Comparison of ENCODE assay signal across 27 cellular contexts in genomic region chr20:57260065-57260958, GRCh38. TPM values are rescaled to one million over a fixed set of nuclear protein-coding genes. Genes with fewer than 3 reads are reported as not detected.
DNase-seq lines count a peak whose midpoint lies in the region; ATAC-seq, FAIRE-seq and TF ChIP-seq lines count a peak whose summit lies in the region.
"Had no signal": no experiment of that assay in that cellular context is flagged by ENCODE, and none has a peak within 500 bp of the region (broad histone marks: within the 10 kb centered on the region; RNA-seq: fewer than 3 reads in every experiment).

No MANE protein-coding gene starts in this region.

- H3K4me3 ChIP-seq in H1 (ENCODE audit: extremely low read depth in 1 of 4, insufficient read depth in 2 of 4, low read depth in 3 of 4, low read length in 4 of 4): peak overlapping the region in 1 of 4 experiments; percentile 37; a peak in 2 of 8 replicates
- H3K4me3 ChIP-seq: adrenal gland, left lung, upper lobe of left lung had no signal

- H3K23me2 ChIP-seq in H1 (ENCODE audit: low read depth, low read length) (peaks cover 10% of the 10 kb centered on the region; the same call in 1 of the 2 replicates), H9 (ENCODE audit: insufficient read length, low read depth, low read length, poor library complexity, severe bottlenecking) (peaks cover 4% of the 10 kb centered on the region)

- H3K36me3 ChIP-seq in H1 (ENCODE audit: control insufficient read depth in 2 of 4, insufficient read depth in 4 of 4, low read length in 3 of 4): no peaks in the 10 kb centered on the region
- H3K36me3 ChIP-seq: adrenal gland, BE2C, left lung, upper lobe of left lung had no signal

- H3K79me1 ChIP-seq in H1 (ENCODE audit: low read depth, low read length) (no peaks in the 10 kb centered on the region), H9 (ENCODE audit: insufficient read depth, low read depth, low read length, poor library complexity, severe bottlenecking) (no peaks in the 10 kb centered on the region)

- no peak overlapping the region for H4K8ac ChIP-seq in H1 (ENCODE audit: extremely low read depth, insufficient read depth, low read length)
- no peak overlapping the region for H4K8ac ChIP-seq in H9 (replicated peaks; ENCODE audit: insufficient read length, low read depth, low read length)

- H2BK5ac ChIP-seq in H1 (ENCODE audit: low read depth, low read length) (no peak overlapping the region), H9 (ENCODE audit: insufficient read length, low read length) (no peak overlapping the region)

- H3K4ac ChIP-seq in H1 (replicated peaks; ENCODE audit: insufficient read length, low read depth, low read length) (peak overlapping the region; percentile 49), H9 (ENCODE audit: low read depth, low read length) (no peak overlapping the region)

- H3K4me1 Mint-ChIP-seq in progenitor cell of endocrine pancreas (ENCODE audit: low read depth): peaks cover 69% of the 10 kb centered on the region
- peaks cover 73 to 81% of the 10 kb centered on the region in 2 experiments for H3K4me1 Mint-ChIP-seq in H9

- H2BK20ac ChIP-seq in H1 (ENCODE audit: low read length): no peak overlapping the region
- H2BK20ac ChIP-seq in H9 (ENCODE audit: low read depth, low read length, poor library complexity, severe bottlenecking): no peak overlapping the region

- DNase-seq in DMS 273 (lab: John Stamatoyannopoulos, UW; ENCODE audit: unreplicated experiment) (peak; percentile 29), DMS 273 treated with DMSO at 0.1 percent for 48 hours (lab: John Stamatoyannopoulos, UW) (no peak), NCI-H748 treated with DMSO at 0.1 percent for 48 hours (lab: John Stamatoyannopoulos, UW) (peak; percentile 29), H1 (ENCODE audit: low read depth in 1 of 2, low spot score in 2 of 2) (no peak), progenitor cell of endocrine pancreas (ENCODE audit: low spot score, unreplicated experiment) (no peak), H9 (no peak), islet precursor cell (no peak)
- DNase-seq: activated gamma-delta T cell, BE2C, COR-L47, HCEC 1CT, left lung, MM.1S, NCI-H187, NCI-H226, occipital lobe, upper lobe of left lung had no signal

- H4K20me1 ChIP-seq in H1 (replicated peaks in 1 of 2; ENCODE audit: control insufficient read depth in 1 of 2, insufficient read depth in 2 of 2, low read length in 2 of 2) (peaks cover 3 to 12% of the 10 kb centered on the region in 2 experiments), H9 (ENCODE audit: control insufficient read depth, insufficient read depth, insufficient read length) (no peaks in the 10 kb centered on the region)

- no peak for TF ChIP-seq EP300 in H1 (IDR thresholded peaks at IDR 0.05; ENCODE audit: borderline replicate concordance in 1 of 2, low read depth in 2 of 2, low read length in 2 of 2)

- no peak for TF ChIP-seq POLR2A in H1 (IDR thresholded peaks at IDR 0.05; ENCODE audit: control extremely low read depth in 1 of 2, low read depth in 2 of 2, low read length in 2 of 2)

- H3K27ac Mint-ChIP-seq in progenitor cell of endocrine pancreas (peak overlapping the region; percentile 89), H9 (no peak overlapping the region; a peak in 1 of 7 replicates)
- H3K27ac Mint-ChIP-seq: stimulated activated naive CD8-positive, alpha-beta T cell treated with anti-CD3 and anti-CD28 coated beads, Interleukin-15, Interleukin-2, amounts not matched to agents 100 ng/mL and 50 ng/mL, for 24 hours; T-helper 1 cell treated with Interleukin-12 subunit alpha and Interleukin-12 subunit beta and Interleukin-4 antibody, amounts not matched to agents 30 μg/mL and 1 μg/mL, for 36 hours had no signal

- H3K36me3 Mint-ChIP-seq in progenitor cell of endocrine pancreas (ENCODE audit: insufficient read depth) (no peaks in the 10 kb centered on the region), H9 (ENCODE audit: insufficient read depth in 1 of 3, low read depth in 3 of 3) (no peaks in the 10 kb centered on the region; a peak in 1 of 7 replicates)
- H3K36me3 Mint-ChIP-seq: IgD-negative memory B cell had no signal

- H4K5ac ChIP-seq in H1 (ENCODE audit: insufficient read length, low read depth, low read length) (no peak overlapping the region), H9 (ENCODE audit: insufficient read length, low read depth, low read length) (no peak overlapping the region)

- no peak overlapping the region for H2BK15ac ChIP-seq in H1 (ENCODE audit: low read length)
- no peak overlapping the region for H2BK15ac ChIP-seq in H9 (ENCODE audit: low read depth, low read length)

- H3K27ac ChIP-seq in H1 (ENCODE audit: low read depth, low read length) (no peak overlapping the region), H9 (ENCODE audit: insufficient read length, low read depth, low read length) (no peak overlapping the region)
- H3K27ac ChIP-seq: 22Rv1, adrenal gland, epithelial cell of prostate, left lung, upper lobe of left lung had no signal

- CTCF ChIA-PET in H1 (lab: Charles Lee; ENCODE audit: partially characterized antibody): interaction anchor here (0.7 to 4.3 kb wide), 10 partner anchors 8 to 170 kb away, joined by 3 to 33 read pairs (median 4); no protein-coding TSS in a partner anchor

- H2BK120ac ChIP-seq in H1 (replicated peaks; ENCODE audit: low read depth, low read length): no peak overlapping the region
- H2BK120ac ChIP-seq in H9 (ENCODE audit: low read depth, low read length, poor library complexity, severe bottlenecking): no peak overlapping the region

- H3K9me3 Mint-ChIP-seq in progenitor cell of endocrine pancreas (ENCODE audit: low read depth) (no peaks in the 10 kb centered on the region), H9 (no peaks in the 10 kb centered on the region)
- H3K9me3 Mint-ChIP-seq: IgD-negative memory B cell; stimulated activated naive CD8-positive, alpha-beta T cell treated with anti-CD3 and anti-CD28 coated beads, Interleukin-15, Interleukin-2, amounts not matched to agents 100 ng/mL and 50 ng/mL, for 24 hours; T-helper 1 cell treated with Interleukin-12 subunit alpha and Interleukin-12 subunit beta and Interleukin-4 antibody, amounts not matched to agents 30 μg/mL and 1 μg/mL, for 36 hours had no signal

- H3K27me3 ChIP-seq in H1 (replicated peaks in 1 of 4; ENCODE audit: control insufficient read depth in 3 of 4, extremely low read depth in 1 of 4, insufficient read depth in 3 of 4, low read length in 3 of 4) (peaks cover 16 to 61% (median 59%) of the 10 kb centered on the region in 4 experiments), H9 (ENCODE audit: insufficient read depth, low read length) (peaks cover 20% of the 10 kb centered on the region; the same call in 1 of the 2 replicates)

- no peak overlapping the region for H4K91ac ChIP-seq in H1 (replicated peaks; ENCODE audit: insufficient read length, low read length)
- H4K91ac ChIP-seq in H9 (ENCODE audit: insufficient read length, low read depth, low read length): no peak overlapping the region

- no peak for TF ChIP-seq RAD21 in H1 (IDR thresholded peaks at IDR 0.05 in 1 of 2, conservative IDR thresholded peaks at IDR 0.05 in 1 of 2; ENCODE audit: low read depth in 2 of 2, low read length in 2 of 2)

- H3K9me3 ChIP-seq in H1 (ENCODE audit: insufficient read depth in 2 of 2, low read depth in 1 of 2, low read length in 1 of 2) (no peaks in the 10 kb centered on the region), H9 (ENCODE audit: control insufficient read depth, low read depth, low read length) (no peaks in the 10 kb centered on the region)
- H3K9me3 ChIP-seq: adrenal gland, BE2C, left lung, upper lobe of left lung had no signal

- peaks cover 2% of the 10 kb centered on the region for H3K27me3 Mint-ChIP-seq in progenitor cell of endocrine pancreas
- peaks cover 27% of the 10 kb centered on the region for H3K27me3 Mint-ChIP-seq in H9 (ENCODE audit: low read depth)

- H3K56ac ChIP-seq in H1 (replicated peaks; ENCODE audit: insufficient read length, low read depth, low read length) (no peak overlapping the region), H9 (ENCODE audit: insufficient read length, low read depth, low read length) (no peak overlapping the region)

- H3K18ac ChIP-seq in H1 (ENCODE audit: extremely low read depth, low read length): no peak overlapping the region
- H3K18ac ChIP-seq in H9 (ENCODE audit: insufficient read length, low read depth, low read length): no peak overlapping the region

- no peak for ATAC-seq in HG03565 (IDR thresholded peaks at IDR 0.05; ENCODE audit: unreplicated experiment)
- ATAC-seq: left lung had no signal

- POLR2A ChIA-PET in H1 (lab: Charles Lee; ENCODE audit: partially characterized antibody): interaction anchor here (0.9 to 1.8 kb wide), 3 partner anchors 10 to 34 kb away, joined by 3 to 5 read pairs (median 3); no protein-coding TSS in a partner anchor

- peak overlapping the region; percentile 55 to 71 for H3K4me2 ChIP-seq in H1 (ENCODE audit: insufficient read depth in 1 of 2, low read depth in 2 of 2, low read length in 2 of 2)
- H3K4me2 ChIP-seq in H9 (ENCODE audit: insufficient read depth, insufficient read length, low read length): no peak overlapping the region

- no peaks in the 10 kb centered on the region; a peak in 1 of 4 replicates for H3K79me2 ChIP-seq in H1 (ENCODE audit: control insufficient read depth in 1 of 2, insufficient read depth in 2 of 2, low read length in 2 of 2)
- H3K79me2 ChIP-seq in H9 (ENCODE audit: insufficient read depth, low read length): no peaks in the 10 kb centered on the region

- H3K4me1 ChIP-seq in H1 (replicated peaks in 1 of 4; ENCODE audit: control insufficient read depth in 3 of 4, insufficient read depth in 4 of 4, low read length in 3 of 4): peaks cover 31 to 54% (median 40%) of the 10 kb centered on the region in 4 experiments
- H3K4me1 ChIP-seq in H9 (ENCODE audit: insufficient read depth, low read length): peaks cover 23% of the 10 kb centered on the region
- H3K4me1 ChIP-seq: adrenal gland, BE2C had no signal

- no peak overlapping the region for H3K9ac ChIP-seq in H1 (replicated peaks in 1 of 4; ENCODE audit: extremely low read depth in 1 of 4, low read depth in 3 of 4, low read length in 3 of 4)
- no peak overlapping the region for H3K9ac ChIP-seq in H9 (ENCODE audit: extremely low read depth, insufficient read length, low read length)

- no peak for FAIRE-seq in H1 (lab: Jason Lieb, UNC)
- FAIRE-seq: frontal cortex had no signal

- TF ChIP-seq CTCF in H1 (IDR thresholded peaks at IDR 0.05; ENCODE audit: control extremely low read depth in 1 of 3, insufficient read depth in 1 of 3, low read depth in 1 of 3, low read length in 3 of 3) (no peak), progenitor cell of endocrine pancreas (IDR thresholded peaks at IDR 0.05; ENCODE audit: unreplicated experiment) (no peak), H9 (conservative IDR thresholded peaks at IDR 0.05) (no peak)

- no peak overlapping the region for H3K14ac ChIP-seq in H1 (ENCODE audit: insufficient read length)
- no peak overlapping the region for H3K14ac ChIP-seq in H9 (ENCODE audit: insufficient read depth, low read length)

- peak overlapping the region; percentile 52 for H3K4me3 Mint-ChIP-seq in progenitor cell of endocrine pancreas (ENCODE audit: low read depth)
- no peak overlapping the region for H3K4me3 Mint-ChIP-seq in H9
- H3K4me3 Mint-ChIP-seq: stimulated activated naive CD8-positive, alpha-beta T cell treated with anti-CD3 and anti-CD28 coated beads, Interleukin-15, Interleukin-2, amounts not matched to agents 100 ng/mL and 50 ng/mL, for 24 hours; T-helper 1 cell treated with Interleukin-12 subunit alpha and Interleukin-12 subunit beta and Interleukin-4 antibody, amounts not matched to agents 30 μg/mL and 1 μg/mL, for 36 hours had no signal

- no peak overlapping the region for H3K23ac ChIP-seq in H1 (ENCODE audit: insufficient read length)
- no peak overlapping the region for H3K23ac ChIP-seq in H9 (ENCODE audit: insufficient read length, low read depth, low read length)

- H2BK12ac ChIP-seq in H1 (ENCODE audit: low read depth, low read length) (no peak overlapping the region), H9 (ENCODE audit: insufficient read length, low read depth, low read length) (no peak overlapping the region)

- peak overlapping the region; percentile 65; the same call in 1 of the 2 replicates for H2AK5ac ChIP-seq in H1 (ENCODE audit: low read depth, low read length)
- no peak overlapping the region for H2AK5ac ChIP-seq in H9 (ENCODE audit: insufficient read length, low read length)

- H2AFZ ChIP-seq in H1 (ENCODE audit: low read length) (no peak overlapping the region), H9 (ENCODE audit: low read length) (no peak overlapping the region)

- WGBS in H1 (ENCODE audit: extremely low coverage in 1 of 2, insufficient coverage in 1 of 2, insufficient read length in 1 of 2, insufficient replicate concordance in 2 of 2, low coverage in 1 of 2, low lambda C conversion rate in 2 of 2, missing lambda C conversion rate in 1 of 2), 2 experiments: 69% methylated on average over 18 of the region's 18 CpGs; no CpG with 5 or more reads in 1 of the 2 experiments
- WGBS in H9 (ENCODE audit: extremely low coverage, insufficient read length, low lambda C conversion rate): no CpG with 5 or more reads among the region's 18 CpGs

- no peak overlapping the region for H3T11ph ChIP-seq in H9 (ENCODE audit: low read length)

RNA-seq across cellular contexts. Expression of gene BMP7, which starts 6.1 kb away (rescaled TPM):
- 7.2 and 9.2 TPM in 2 replicates for total RNA-seq in H1 (2021; fragmentation: NEBNext Ultra II Directional; extraction: Animal tissue kit (Norgen Biotek cat#: 25700))
- polyA plus RNA-seq in H1 (2011; rRNA removed): 14.7 and 29.5 TPM in 2 replicates
- polyA plus RNA-seq in H1 (2011; cell fraction: cytosol; rRNA removed): 19.0 TPM
- 26.5 TPM for polyA plus RNA-seq in H1 (2011; cell fraction: nucleus; rRNA removed)
- polyA plus RNA-seq in H1 (2012, experiment 1 of 2): 4.3 to 11.0 TPM (median 8.6 TPM) in 4 replicates
- polyA plus RNA-seq in H1 (2012, experiment 2 of 2): 4.3 TPM
- 8.0 TPM for polyA plus RNA-seq in H1 (2013, experiment 1 of 2)
- polyA plus RNA-seq in H1 (2013, experiment 2 of 2): 9.6 TPM
- polyA minus RNA-seq in H1 (2011; rRNA and poly(A)+ RNA removed): 6.7 and 12.4 TPM in 2 replicates
- polyA minus RNA-seq in H1 (2011; cell fraction: cytosol; rRNA and poly(A)+ RNA removed): 14.2 TPM
- 13.2 TPM for polyA minus RNA-seq in H1 (2011; cell fraction: nucleus; rRNA and poly(A)+ RNA removed)
- total RNA-seq in progenitor cell of endocrine pancreas (28.4 and 35.4 TPM in 2 replicates), H9 (2021) (17.7 and 19.6 TPM in 2 replicates)
- total RNA-seq: dermis microvascular lymphatic vessel endothelial cell, mononuclear cell had no signal
- polyA plus RNA-seq: IgD-negative memory B cell had no signal

Comparison
In these comparisons a context has a peak if more than half of its experiments do, and no peak if none do; other contexts are left out.
1. DNase-seq: peak in DMS 273 (single experiment) and NCI-H748 treated with DMSO at 0.1 percent for 48 hours (single experiment); none in DMS 273 treated with DMSO at 0.1 percent for 48 hours (single experiment), H1 (0 of 2), progenitor cell of endocrine pancreas (single experiment), H9 (single experiment) and islet precursor cell (single experiment).